Comparison of ENCODE assay signal across 1 cellular context in the genomic region with DNA sequence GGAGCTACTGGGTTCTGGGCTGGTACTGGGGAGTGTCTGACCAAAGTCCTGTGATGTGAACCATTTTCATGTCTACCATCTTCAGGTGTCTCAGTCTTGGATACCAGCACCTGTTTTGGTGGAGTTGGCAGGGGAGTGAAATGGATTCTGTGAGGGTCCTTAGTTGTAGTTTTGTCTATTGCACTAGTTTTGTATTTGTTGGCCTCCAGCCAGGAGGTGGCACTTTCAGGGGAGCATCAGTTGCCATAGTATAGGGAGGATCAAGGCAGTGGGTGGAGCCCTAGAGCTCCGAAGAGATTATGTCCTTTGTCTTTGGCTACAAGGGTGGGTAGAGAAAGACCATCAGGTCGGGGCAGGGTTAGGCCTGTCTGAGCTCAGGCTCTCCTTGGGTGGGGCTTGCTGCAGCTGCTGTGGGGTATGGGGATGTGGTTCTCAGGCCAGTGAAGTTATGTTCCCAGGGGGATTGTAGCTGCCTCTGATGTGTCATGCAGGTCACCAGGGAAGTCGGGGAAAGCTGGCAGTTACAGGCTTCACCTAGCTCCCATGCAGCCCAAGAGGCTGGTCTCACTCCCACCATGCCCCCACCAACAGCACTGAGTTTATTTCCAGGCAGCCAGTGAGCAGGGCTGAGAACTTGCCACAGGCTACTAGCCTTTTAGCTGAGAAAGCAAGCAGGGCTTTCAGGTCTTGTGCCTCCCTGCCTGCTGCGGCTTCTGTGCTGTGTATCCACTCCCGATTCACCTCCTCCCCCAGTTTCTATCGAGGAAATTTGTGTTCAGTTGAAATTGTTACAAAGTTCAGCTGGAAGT.
TF ChIP-seq lines count a peak whose summit lies in the region.

No MANE protein-coding gene starts in this region.

TF ChIP-seq in GM12878, 131 proteins besides CTCF, POLR2A, EP300 and RAD21 (continued from another document and continues in another):
- TF ChIP-seq, protein P1, sequence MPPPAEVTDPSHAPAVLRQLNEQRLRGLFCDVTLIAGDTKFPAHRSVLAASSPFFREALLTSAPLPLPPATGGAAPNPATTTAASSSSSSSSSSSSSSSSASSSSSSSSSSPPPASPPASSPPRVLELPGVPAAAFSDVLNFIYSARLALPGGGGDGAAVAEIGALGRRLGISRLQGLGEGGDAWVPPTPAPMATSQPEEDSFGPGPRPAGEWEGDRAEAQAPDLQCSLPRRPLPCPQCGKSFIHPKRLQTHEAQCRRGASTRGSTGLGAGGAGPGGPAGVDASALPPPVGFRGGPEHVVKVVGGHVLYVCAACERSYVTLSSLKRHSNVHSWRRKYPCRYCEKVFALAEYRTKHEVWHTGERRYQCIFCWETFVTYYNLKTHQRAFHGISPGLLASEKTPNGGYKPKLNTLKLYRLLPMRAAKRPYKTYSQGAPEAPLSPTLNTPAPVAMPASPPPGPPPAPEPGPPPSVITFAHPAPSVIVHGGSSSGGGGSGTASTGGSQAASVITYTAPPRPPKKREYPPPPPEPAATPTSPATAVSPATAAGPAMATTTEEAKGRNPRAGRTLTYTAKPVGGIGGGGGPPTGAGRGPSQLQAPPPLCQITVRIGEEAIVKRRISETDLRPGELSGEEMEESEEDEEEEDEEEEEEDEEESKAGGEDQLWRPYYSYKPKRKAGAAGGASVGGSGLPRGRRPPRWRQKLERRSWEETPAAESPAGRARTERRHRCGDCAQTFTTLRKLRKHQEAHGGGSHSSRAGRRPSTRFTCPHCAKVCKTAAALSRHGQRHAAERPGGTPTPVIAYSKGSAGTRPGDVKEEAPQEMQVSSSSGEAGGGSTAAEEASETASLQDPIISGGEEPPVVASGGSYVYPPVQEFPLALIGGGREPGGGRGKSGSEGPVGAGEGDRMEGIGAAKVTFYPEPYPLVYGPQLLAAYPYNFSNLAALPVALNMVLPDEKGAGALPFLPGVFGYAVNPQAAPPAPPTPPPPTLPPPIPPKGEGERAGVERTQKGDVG (CRISPR knock-in tag; IDR thresholded peaks at IDR 0.05), result no peak
- TF ChIP-seq YBX1 (IDR thresholded peaks at IDR 0.05), result peak; percentile 77; the same call in 1 of the 2 replicates
- no peak for TF ChIP-seq KLF5 (IDR thresholded peaks at IDR 0.05; ENCODE audit: partially characterized antibody)
- TF ChIP-seq, protein P2, sequence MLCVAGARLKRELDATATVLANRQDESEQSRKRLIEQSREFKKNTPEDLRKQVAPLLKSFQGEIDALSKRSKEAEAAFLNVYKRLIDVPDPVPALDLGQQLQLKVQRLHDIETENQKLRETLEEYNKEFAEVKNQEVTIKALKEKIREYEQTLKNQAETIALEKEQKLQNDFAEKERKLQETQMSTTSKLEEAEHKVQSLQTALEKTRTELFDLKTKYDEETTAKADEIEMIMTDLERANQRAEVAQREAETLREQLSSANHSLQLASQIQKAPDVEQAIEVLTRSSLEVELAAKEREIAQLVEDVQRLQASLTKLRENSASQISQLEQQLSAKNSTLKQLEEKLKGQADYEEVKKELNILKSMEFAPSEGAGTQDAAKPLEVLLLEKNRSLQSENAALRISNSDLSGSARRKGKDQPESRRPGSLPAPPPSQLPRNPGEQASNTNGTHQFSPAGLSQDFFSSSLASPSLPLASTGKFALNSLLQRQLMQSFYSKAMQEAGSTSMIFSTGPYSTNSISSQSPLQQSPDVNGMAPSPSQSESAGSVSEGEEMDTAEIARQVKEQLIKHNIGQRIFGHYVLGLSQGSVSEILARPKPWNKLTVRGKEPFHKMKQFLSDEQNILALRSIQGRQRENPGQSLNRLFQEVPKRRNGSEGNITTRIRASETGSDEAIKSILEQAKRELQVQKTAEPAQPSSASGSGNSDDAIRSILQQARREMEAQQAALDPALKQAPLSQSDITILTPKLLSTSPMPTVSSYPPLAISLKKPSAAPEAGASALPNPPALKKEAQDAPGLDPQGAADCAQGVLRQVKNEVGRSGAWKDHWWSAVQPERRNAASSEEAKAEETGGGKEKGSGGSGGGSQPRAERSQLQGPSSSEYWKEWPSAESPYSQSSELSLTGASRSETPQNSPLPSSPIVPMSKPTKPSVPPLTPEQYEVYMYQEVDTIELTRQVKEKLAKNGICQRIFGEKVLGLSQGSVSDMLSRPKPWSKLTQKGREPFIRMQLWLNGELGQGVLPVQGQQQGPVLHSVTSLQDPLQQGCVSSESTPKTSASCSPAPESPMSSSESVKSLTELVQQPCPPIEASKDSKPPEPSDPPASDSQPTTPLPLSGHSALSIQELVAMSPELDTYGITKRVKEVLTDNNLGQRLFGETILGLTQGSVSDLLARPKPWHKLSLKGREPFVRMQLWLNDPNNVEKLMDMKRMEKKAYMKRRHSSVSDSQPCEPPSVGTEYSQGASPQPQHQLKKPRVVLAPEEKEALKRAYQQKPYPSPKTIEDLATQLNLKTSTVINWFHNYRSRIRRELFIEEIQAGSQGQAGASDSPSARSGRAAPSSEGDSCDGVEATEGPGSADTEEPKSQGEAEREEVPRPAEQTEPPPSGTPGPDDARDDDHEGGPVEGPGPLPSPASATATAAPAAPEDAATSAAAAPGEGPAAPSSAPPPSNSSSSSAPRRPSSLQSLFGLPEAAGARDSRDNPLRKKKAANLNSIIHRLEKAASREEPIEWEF (IDR thresholded peaks at IDR 0.05; ENCODE audit: insufficient replicate concordance, low read depth, low read length), result peak; percentile 86
- no peak; the same call in none of the 2 replicates for TF ChIP-seq MTA2 (IDR thresholded peaks at IDR 0.05; ENCODE audit: low read depth)
- peak; percentile 95 for TF ChIP-seq NR2F1 (conservative IDR thresholded peaks at IDR 0.05)
- peak; percentile 78 for TF ChIP-seq DPF2 (IDR thresholded peaks at IDR 0.05)
- TF ChIP-seq PAX8 (IDR thresholded peaks at IDR 0.05), result no peak
- TF ChIP-seq, protein P3, sequence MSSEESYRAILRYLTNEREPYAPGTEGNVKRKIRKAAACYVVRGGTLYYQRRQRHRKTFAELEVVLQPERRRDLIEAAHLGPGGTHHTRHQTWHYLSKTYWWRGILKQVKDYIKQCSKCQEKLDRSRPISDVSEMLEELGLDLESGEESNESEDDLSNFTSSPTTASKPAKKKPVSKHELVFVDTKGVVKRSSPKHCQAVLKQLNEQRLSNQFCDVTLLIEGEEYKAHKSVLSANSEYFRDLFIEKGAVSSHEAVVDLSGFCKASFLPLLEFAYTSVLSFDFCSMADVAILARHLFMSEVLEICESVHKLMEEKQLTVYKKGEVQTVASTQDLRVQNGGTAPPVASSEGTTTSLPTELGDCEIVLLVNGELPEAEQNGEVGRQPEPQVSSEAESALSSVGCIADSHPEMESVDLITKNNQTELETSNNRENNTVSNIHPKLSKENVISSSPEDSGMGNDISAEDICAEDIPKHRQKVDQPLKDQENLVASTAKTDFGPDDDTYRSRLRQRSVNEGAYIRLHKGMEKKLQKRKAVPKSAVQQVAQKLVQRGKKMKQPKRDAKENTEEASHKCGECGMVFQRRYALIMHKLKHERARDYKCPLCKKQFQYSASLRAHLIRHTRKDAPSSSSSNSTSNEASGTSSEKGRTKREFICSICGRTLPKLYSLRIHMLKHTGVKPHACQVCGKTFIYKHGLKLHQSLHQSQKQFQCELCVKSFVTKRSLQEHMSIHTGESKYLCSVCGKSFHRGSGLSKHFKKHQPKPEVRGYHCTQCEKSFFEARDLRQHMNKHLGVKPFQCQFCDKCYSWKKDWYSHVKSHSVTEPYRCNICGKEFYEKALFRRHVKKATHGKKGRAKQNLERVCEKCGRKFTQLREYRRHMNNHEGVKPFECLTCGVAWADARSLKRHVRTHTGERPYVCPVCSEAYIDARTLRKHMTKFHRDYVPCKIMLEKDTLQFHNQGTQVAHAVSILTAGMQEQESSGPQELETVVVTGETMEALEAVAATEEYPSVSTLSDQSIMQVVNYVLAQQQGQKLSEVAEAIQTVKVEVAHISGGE (CRISPR knock-in tag; IDR thresholded peaks at IDR 0.05), result no peak
- TF ChIP-seq, protein P4, sequence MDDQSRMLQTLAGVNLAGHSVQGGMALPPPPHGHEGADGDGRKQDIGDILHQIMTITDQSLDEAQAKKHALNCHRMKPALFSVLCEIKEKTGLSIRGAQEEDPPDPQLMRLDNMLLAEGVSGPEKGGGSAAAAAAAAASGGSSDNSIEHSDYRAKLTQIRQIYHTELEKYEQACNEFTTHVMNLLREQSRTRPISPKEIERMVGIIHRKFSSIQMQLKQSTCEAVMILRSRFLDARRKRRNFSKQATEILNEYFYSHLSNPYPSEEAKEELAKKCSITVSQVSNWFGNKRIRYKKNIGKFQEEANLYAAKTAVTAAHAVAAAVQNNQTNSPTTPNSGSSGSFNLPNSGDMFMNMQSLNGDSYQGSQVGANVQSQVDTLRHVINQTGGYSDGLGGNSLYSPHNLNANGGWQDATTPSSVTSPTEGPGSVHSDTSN (IDR thresholded peaks at IDR 0.05; ENCODE audit: insufficient replicate concordance, low read depth, low read length), result no peak
- TF ChIP-seq FOXK2 (IDR thresholded peaks at IDR 0.05), result no peak
- no peak for TF ChIP-seq STAT3 (IDR thresholded peaks at IDR 0.05; ENCODE audit: low read depth, low read length)
- TF ChIP-seq, protein P5, sequence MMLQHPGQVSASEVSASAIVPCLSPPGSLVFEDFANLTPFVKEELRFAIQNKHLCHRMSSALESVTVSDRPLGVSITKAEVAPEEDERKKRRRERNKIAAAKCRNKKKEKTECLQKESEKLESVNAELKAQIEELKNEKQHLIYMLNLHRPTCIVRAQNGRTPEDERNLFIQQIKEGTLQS (IDR thresholded peaks at IDR 0.05; ENCODE audit: borderline replicate concordance, extremely low read depth, low read depth, low read length), result no peak
- TF ChIP-seq, protein P6, sequence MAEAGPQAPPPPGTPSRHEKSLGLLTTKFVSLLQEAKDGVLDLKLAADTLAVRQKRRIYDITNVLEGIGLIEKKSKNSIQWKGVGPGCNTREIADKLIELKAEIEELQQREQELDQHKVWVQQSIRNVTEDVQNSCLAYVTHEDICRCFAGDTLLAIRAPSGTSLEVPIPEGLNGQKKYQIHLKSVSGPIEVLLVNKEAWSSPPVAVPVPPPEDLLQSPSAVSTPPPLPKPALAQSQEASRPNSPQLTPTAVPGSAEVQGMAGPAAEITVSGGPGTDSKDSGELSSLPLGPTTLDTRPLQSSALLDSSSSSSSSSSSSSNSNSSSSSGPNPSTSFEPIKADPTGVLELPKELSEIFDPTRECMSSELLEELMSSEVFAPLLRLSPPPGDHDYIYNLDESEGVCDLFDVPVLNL (IDR thresholded peaks at IDR 0.05; ENCODE audit: low read depth, low read length), result no peak
- peak; percentile 40 for TF ChIP-seq SP1 (IDR thresholded peaks at IDR 0.05; ENCODE audit: low read depth, low read length)
- TF ChIP-seq BMI1 (IDR thresholded peaks at IDR 0.05; ENCODE audit: borderline replicate concordance), result no peak
- TF ChIP-seq LARP7 (IDR thresholded peaks at IDR 0.05), result no peak
- no peak for TF ChIP-seq NR2C2 (IDR thresholded peaks at IDR 0.05; ENCODE audit: borderline replicate concordance, control insufficient read depth, insufficient read length, low read depth)
- TF ChIP-seq, protein P7, sequence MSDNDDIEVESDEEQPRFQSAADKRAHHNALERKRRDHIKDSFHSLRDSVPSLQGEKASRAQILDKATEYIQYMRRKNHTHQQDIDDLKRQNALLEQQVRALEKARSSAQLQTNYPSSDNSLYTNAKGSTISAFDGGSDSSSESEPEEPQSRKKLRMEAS (IDR thresholded peaks at IDR 0.05; ENCODE audit: low read depth, low read length), result peak; percentile 48; the same call in 1 of the 2 replicates
- TF ChIP-seq, protein P8, sequence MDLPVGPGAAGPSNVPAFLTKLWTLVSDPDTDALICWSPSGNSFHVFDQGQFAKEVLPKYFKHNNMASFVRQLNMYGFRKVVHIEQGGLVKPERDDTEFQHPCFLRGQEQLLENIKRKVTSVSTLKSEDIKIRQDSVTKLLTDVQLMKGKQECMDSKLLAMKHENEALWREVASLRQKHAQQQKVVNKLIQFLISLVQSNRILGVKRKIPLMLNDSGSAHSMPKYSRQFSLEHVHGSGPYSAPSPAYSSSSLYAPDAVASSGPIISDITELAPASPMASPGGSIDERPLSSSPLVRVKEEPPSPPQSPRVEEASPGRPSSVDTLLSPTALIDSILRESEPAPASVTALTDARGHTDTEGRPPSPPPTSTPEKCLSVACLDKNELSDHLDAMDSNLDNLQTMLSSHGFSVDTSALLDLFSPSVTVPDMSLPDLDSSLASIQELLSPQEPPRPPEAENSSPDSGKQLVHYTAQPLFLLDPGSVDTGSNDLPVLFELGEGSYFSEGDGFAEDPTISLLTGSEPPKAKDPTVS (IDR thresholded peaks at IDR 0.05; ENCODE audit: low read depth, low read length), result no peak
- peak; percentile 95 for TF ChIP-seq SMAD1 (IDR thresholded peaks at IDR 0.05; ENCODE audit: low read depth, partially characterized antibody)
- peak; percentile 54 for TF ChIP-seq HDGF (IDR thresholded peaks at IDR 0.05)
- TF ChIP-seq CHD1 (IDR thresholded peaks at IDR 0.05; ENCODE audit: low read depth, low read length), result no peak
- TF ChIP-seq, protein P9, sequence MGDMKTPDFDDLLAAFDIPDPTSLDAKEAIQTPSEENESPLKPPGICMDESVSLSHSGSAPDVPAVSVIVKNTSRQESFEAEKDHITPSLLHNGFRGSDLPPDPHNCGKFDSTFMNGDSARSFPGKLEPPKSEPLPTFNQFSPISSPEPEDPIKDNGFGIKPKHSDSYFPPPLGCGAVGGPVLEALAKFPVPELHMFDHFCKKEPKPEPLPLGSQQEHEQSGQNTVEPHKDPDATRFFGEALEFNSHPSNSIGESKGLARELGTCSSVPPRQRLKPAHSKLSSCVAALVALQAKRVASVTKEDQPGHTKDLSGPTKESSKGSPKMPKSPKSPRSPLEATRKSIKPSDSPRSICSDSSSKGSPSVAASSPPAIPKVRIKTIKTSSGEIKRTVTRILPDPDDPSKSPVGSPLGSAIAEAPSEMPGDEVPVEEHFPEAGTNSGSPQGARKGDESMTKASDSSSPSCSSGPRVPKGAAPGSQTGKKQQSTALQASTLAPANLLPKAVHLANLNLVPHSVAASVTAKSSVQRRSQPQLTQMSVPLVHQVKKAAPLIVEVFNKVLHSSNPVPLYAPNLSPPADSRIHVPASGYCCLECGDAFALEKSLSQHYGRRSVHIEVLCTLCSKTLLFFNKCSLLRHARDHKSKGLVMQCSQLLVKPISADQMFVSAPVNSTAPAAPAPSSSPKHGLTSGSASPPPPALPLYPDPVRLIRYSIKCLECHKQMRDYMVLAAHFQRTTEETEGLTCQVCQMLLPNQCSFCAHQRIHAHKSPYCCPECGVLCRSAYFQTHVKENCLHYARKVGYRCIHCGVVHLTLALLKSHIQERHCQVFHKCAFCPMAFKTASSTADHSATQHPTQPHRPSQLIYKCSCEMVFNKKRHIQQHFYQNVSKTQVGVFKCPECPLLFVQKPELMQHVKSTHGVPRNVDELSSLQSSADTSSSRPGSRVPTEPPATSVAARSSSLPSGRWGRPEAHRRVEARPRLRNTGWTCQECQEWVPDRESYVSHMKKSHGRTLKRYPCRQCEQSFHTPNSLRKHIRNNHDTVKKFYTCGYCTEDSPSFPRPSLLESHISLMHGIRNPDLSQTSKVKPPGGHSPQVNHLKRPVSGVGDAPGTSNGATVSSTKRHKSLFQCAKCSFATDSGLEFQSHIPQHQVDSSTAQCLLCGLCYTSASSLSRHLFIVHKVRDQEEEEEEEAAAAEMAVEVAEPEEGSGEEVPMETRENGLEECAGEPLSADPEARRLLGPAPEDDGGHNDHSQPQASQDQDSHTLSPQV (IDR thresholded peaks at IDR 0.05), result no peak
- peak; percentile 100 for TF ChIP-seq GATAD2B (conservative IDR thresholded peaks at IDR 0.05; ENCODE audit: low read depth)
- no peak; the same call in 1 of the 2 replicates for TF ChIP-seq WRNIP1 (IDR thresholded peaks at IDR 0.05; ENCODE audit: borderline replicate concordance, low read depth, low read length)
- no peak for TF ChIP-seq ZZZ3 (IDR thresholded peaks at IDR 0.05; ENCODE audit: control insufficient read depth, insufficient read length, low read depth)
- 0 out of 2 replicates have a peak, but pooled peaks have one; percentile 26 for TF ChIP-seq TBL1XR1 (IDR thresholded peaks at IDR 0.05; ENCODE audit: low read depth, low read length)
- no peak for TF ChIP-seq HCFC1 (IDR thresholded peaks at IDR 0.05; ENCODE audit: low read length)
- no peak for TF ChIP-seq ZNF207 (IDR thresholded peaks at IDR 0.05; ENCODE audit: borderline replicate concordance)
- TF ChIP-seq CBFB (IDR thresholded peaks at IDR 0.05; ENCODE audit: low read depth), result no peak
- TF ChIP-seq ETV6 (conservative IDR thresholded peaks at IDR 0.05 in 1 of 2, IDR thresholded peaks at IDR 0.05 in 1 of 2; ENCODE audit: borderline replicate concordance in 1 of 2, low read depth in 1 of 2), result no peak
